In genomic region chr17:39863918-39864746, GRCh38 we compare ENCODE assay signal across 1 cellular context.
TF ChIP-seq lines count a peak whose summit lies in the region.

Gene IKZF3 (minus strand): TSS chr17:39864312. CDS start chr17:39864126, 186 bp downstream.

TF ChIP-seq in HepG2, 621 proteins besides CTCF, POLR2A, EP300 and RAD21 (continued from another document and continues in another):
- TF ChIP-seq TFDP1 (CRISPR knock-in tag; IDR thresholded peaks at IDR 0.05; ENCODE audit: borderline replicate concordance) = peak; percentile 100
- TF ChIP-seq DMTF1 (CRISPR knock-in tag; IDR thresholded peaks at IDR 0.05) = peak; percentile 73; the same call in 1 of the 2 replicates
- TF ChIP-seq GTF2F1 (IDR thresholded peaks at IDR 0.05; ENCODE audit: low read length) = no peak
- TF ChIP-seq ZNF558 (CRISPR knock-in tag; IDR thresholded peaks at IDR 0.05; ENCODE audit: borderline replicate concordance) = no peak; the same call in 1 of the 2 replicates
- TF ChIP-seq ZNF382 (CRISPR knock-in tag; IDR thresholded peaks at IDR 0.05; ENCODE audit: borderline replicate concordance) = no peak
- peak; percentile 88; the same call in 1 of the 2 replicates for TF ChIP-seq CENPT (CRISPR knock-in tag; IDR thresholded peaks at IDR 0.05; ENCODE audit: low read depth)
- TF ChIP-seq BHLHE40 (IDR thresholded peaks at IDR 0.05; ENCODE audit: low read length) = peak; percentile 39; the same call in 1 of the 2 replicates
- peak; percentile 83; the same call in 1 of the 2 replicates for TF ChIP-seq ZFP1 (CRISPR knock-in tag; IDR thresholded peaks at IDR 0.05)
- no peak for TF ChIP-seq GLMP (CRISPR knock-in tag; IDR thresholded peaks at IDR 0.05; ENCODE audit: borderline replicate concordance)
- peak; percentile 98 for TF ChIP-seq NRL (CRISPR knock-in tag; IDR thresholded peaks at IDR 0.05; ENCODE audit: borderline replicate concordance)
- no peak for TF ChIP-seq SNRNP70 (IDR thresholded peaks at IDR 0.05; ENCODE audit: low read depth, low read length)
- TF ChIP-seq THAP7 (CRISPR knock-in tag; IDR thresholded peaks at IDR 0.05) = peak; percentile 95; the same call in 1 of the 2 replicates
- TF ChIP-seq HOXA9 (CRISPR knock-in tag; IDR thresholded peaks at IDR 0.05; ENCODE audit: borderline replicate concordance) = peak; percentile 92; the same call in 1 of the 2 replicates
- TF ChIP-seq ZNF879 (CRISPR knock-in tag; IDR thresholded peaks at IDR 0.05) = peak; percentile 97
- 0 out of 2 replicates have a peak, but pooled peaks have one; percentile 75 for TF ChIP-seq ARID2 (CRISPR knock-in tag; IDR thresholded peaks at IDR 0.05; ENCODE audit: borderline replicate concordance)
- peak; percentile 62 for TF ChIP-seq PHF5A (CRISPR knock-in tag; IDR thresholded peaks at IDR 0.05; ENCODE audit: low read depth, unreplicated experiment)
- TF ChIP-seq SRSF9 (IDR thresholded peaks at IDR 0.05; ENCODE audit: borderline replicate concordance, insufficient read depth, low read depth, low read length, poor library complexity, severe bottlenecking) = no peak
- TF ChIP-seq AGO2 (optimal IDR thresholded peaks at IDR 0.05; ENCODE audit: low read depth, low read length) = no peak
- TF ChIP-seq ERF (CRISPR knock-in tag; IDR thresholded peaks at IDR 0.05) = peak; percentile 99
- peak; percentile 99 for TF ChIP-seq ZNF235 (CRISPR knock-in tag; IDR thresholded peaks at IDR 0.05; ENCODE audit: borderline replicate concordance)
- TF ChIP-seq TBX2 (CRISPR knock-in tag; IDR thresholded peaks at IDR 0.05; ENCODE audit: borderline replicate concordance) = peak; percentile 91
- TF ChIP-seq ZFP36 (IDR thresholded peaks at IDR 0.05; ENCODE audit: borderline replicate concordance, low read depth, low read length, partially characterized antibody) = no peak
- peak; percentile 93; the same call in 1 of the 2 replicates for TF ChIP-seq PRDM4 (CRISPR knock-in tag; IDR thresholded peaks at IDR 0.05; ENCODE audit: borderline replicate concordance)
- TF ChIP-seq MIXL1 (CRISPR knock-in tag; IDR thresholded peaks at IDR 0.05) = peak; percentile 86
- TF ChIP-seq CHD4 (IDR thresholded peaks at IDR 0.05; ENCODE audit: borderline replicate concordance, low read length) = no peak
- no peak for TF ChIP-seq ZNF3 (CRISPR knock-in tag; IDR thresholded peaks at IDR 0.05)
- TF ChIP-seq ZBTB25 (CRISPR knock-in tag; IDR thresholded peaks at IDR 0.05) = peak; percentile 94
- no peak for TF ChIP-seq HMGA1 (CRISPR knock-in tag; conservative IDR thresholded peaks at IDR 0.05)
- TF ChIP-seq ZNF605 (CRISPR knock-in tag; IDR thresholded peaks at IDR 0.05) = peak; percentile 98
- TF ChIP-seq ZNF280B (CRISPR knock-in tag; IDR thresholded peaks at IDR 0.05; ENCODE audit: borderline replicate concordance) = peak; percentile 97
- TF ChIP-seq ZSCAN29 (CRISPR knock-in tag; conservative IDR thresholded peaks at IDR 0.05) = 0 out of 2 replicates have a peak, but pooled peaks have one; percentile 61
- peak; percentile 90 for TF ChIP-seq ZNF639 (CRISPR knock-in tag; conservative IDR thresholded peaks at IDR 0.05)
- no peak for TF ChIP-seq TBP (CRISPR knock-in tag; IDR thresholded peaks at IDR 0.05)
- TF ChIP-seq IRF9 (CRISPR knock-in tag; IDR thresholded peaks at IDR 0.05; ENCODE audit: borderline replicate concordance) = peak; percentile 99
- peak; percentile 40; the same call in 1 of the 2 replicates for TF ChIP-seq AHDC1 (CRISPR knock-in tag; IDR thresholded peaks at IDR 0.05; ENCODE audit: borderline replicate concordance)
- TF ChIP-seq ZNF251 (CRISPR knock-in tag; IDR thresholded peaks at IDR 0.05) = 0 out of 2 replicates have a peak, but pooled peaks have one; percentile 54
- TF ChIP-seq HMG20A (CRISPR knock-in tag; IDR thresholded peaks at IDR 0.05; ENCODE audit: borderline replicate concordance) = peak; percentile 57; the same call in 1 of the 2 replicates
- peak; percentile 67; the same call in 1 of the 2 replicates for TF ChIP-seq ZMYM3 (CRISPR knock-in tag; IDR thresholded peaks at IDR 0.05)
- peak; percentile 88 for TF ChIP-seq SP4 (CRISPR knock-in tag; IDR thresholded peaks at IDR 0.05)
- TF ChIP-seq ARNT2 (CRISPR knock-in tag; IDR thresholded peaks at IDR 0.05; ENCODE audit: low read depth) = peak; percentile 98
- TF ChIP-seq ZNF672 (CRISPR knock-in tag; IDR thresholded peaks at IDR 0.05) = peak; percentile 69; the same call in 1 of the 2 replicates
